ENCODE assay signal across 21 cellular contexts in the genomic region with DNA sequence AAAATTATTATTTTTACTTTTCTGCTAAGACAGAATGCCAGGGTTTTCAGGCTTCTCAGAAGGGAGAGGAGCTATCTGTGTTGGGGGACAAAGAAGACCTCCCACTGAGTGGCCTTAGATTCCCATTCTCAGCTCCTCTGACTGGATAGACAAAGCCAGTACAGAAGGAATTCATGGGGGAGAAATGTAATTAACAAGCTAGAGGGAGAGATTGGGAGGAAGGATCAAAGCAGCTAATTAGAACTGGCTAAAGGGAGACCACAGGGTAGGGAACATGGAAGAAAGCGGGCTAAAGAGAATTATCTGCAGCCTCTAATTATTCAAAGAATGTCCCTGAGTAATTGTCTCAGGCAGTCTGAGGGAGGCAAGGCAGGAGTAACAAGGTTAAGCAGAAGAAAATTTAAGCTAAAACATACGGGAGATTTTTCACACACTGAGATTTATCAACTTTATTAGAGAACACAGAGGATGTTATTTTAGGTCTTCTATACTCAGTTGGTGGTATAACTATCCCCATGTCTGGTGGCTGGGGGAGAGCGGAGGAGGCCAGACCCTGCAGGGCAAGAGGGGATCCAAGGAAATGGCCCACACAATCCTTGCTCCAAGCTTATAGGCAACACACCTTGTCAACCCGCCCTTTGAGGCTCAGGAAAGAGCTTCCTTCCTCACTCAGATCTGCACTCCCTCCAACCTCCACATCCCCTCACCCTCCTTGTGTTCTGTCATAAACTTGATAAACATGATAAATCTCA.
DNase-seq lines count a peak whose midpoint lies in the region; ATAC-seq, FAIRE-seq and TF ChIP-seq lines count a peak whose summit lies in the region.
"Had no signal": no experiment of that assay in that cellular context is flagged by ENCODE, and none has a peak within 500 bp of the region (broad histone marks: within the 10 kb centered on the region; RNA-seq: fewer than 3 reads in every experiment).

No MANE protein-coding gene starts in this region.

- H3K4me3 ChIP-seq in HUES64 (ENCODE audit: low read length) = no peak overlapping the region; the same call in 1 of the 2 replicates
- no peak overlapping the region for H3K4me3 ChIP-seq in K562
- H3K4me3 ChIP-seq: cardiac muscle cell had no signal

- H3K27ac ChIP-seq in HUES64 (ENCODE audit: low read depth, low read length) (peak overlapping the region; percentile 10), K562 (ENCODE audit: extremely low read depth, low read depth, low read length) (no peak overlapping the region)
- H3K27ac ChIP-seq: cardiac muscle cell had no signal

- H3K27ac Mint-ChIP-seq in progenitor cell of endocrine pancreas = peak overlapping the region; percentile 98
- no peak overlapping the region for H3K27ac Mint-ChIP-seq in activated T-helper 1 cell treated with anti-CD3 and anti-CD28 coated beads, Interleukin-12 subunit alpha, Interleukin-12 subunit beta, Interleukin-2, Interleukin-4 antibody, amounts not matched to agents 30 ng/mL and 10 ng/mL and 1 ng/mL, durations not matched to agents 14 hours and 24 hours and 36 hours
- H3K27ac Mint-ChIP-seq in activated CD4-positive, alpha-beta T cell treated with anti-CD3 and anti-CD28 coated beads, Interleukin-2, amount 10 ng/mL, durations not matched to agents 24 days and 14 days = no peak overlapping the region
- H3K27ac Mint-ChIP-seq: T-helper 17 cell had no signal

- BruUV-seq in K562 (replicated peaks; lab: Mats Ljungman, UMichigan) = no TSS peak

- H2AFZ ChIP-seq in K562 (ENCODE audit: low read depth, low read length) = no peak overlapping the region

- H3K9me3 ChIP-seq in HUES64 (ENCODE audit: insufficient read depth, low read depth, low read length) = no peaks in the 10 kb centered on the region
- H3K9me3 ChIP-seq in K562 (replicated peaks; ENCODE audit: control insufficient read depth, insufficient read depth, low read depth, low read length) = no peaks in the 10 kb centered on the region

- DNase-seq in K562 (ENCODE audit: extremely low read depth in 1 of 4, low spot score in 3 of 4) = no peak
- DNase-seq in iPS-NIHi7 (ENCODE audit: extremely low spot score) = peak; percentile 44
- DNase-seq in progenitor cell of endocrine pancreas (ENCODE audit: low spot score, unreplicated experiment) = no peak
- DNase-seq in GF-D8 (lab: John Stamatoyannopoulos, UW) = no peak
- no peak for DNase-seq in activated T-helper 1 cell treated with anti-CD3 and anti-CD28 coated beads, Interleukin-12 subunit alpha, Interleukin-12 subunit beta, Interleukin-2, Interleukin-4 antibody, amounts not matched to agents 30 ng/mL and 10 ng/mL and 1 ng/mL, durations not matched to agents 14 hours and 24 hours and 36 hours (ENCODE audit: low spot score)
- no peak for DNase-seq in activated CD4-positive, alpha-beta T cell treated with anti-CD3 and anti-CD28 coated beads, Interleukin-2, amount 10 ng/mL, durations not matched to agents 24 days and 14 days
- DNase-seq: activated CD8-positive, alpha-beta memory T cell treated with anti-CD3 and anti-CD28 coated beads, Interleukin-2, amount 50 U/mL, for 48 hours; effector CD4-positive, alpha-beta T cell; foreskin melanocyte; GOT3; hippocampal formation; kidney; mammary epithelial cell; NCI-H1105 treated with DMSO at 0.1 percent for 48 hours; NCI-H2081 treated with DMSO at 0.1 percent for 48 hours; right cardiac atrium; T-helper 17 cell had no signal

- WGBS in HUES64 = 46% methylated on average over 3 of the region's 4 CpGs
- 69% methylated on average over 4 of the region's 4 CpGs for WGBS in K562 (ENCODE audit: insufficient coverage, low coverage, missing lambda C conversion rate)

- intact Hi-C loops in K562 (cut with micrococcal nuclease) = no loop called here
- intact Hi-C loops in activated T-helper 1 cell treated with anti-CD3 and anti-CD28 coated beads, Interleukin-12 subunit alpha, Interleukin-12 subunit beta, Interleukin-2, Interleukin-4 antibody, amounts not matched to agents 30 ng/mL and 10 ng/mL and 1 ng/mL, durations not matched to agents 14 hours and 24 hours and 36 hours (cut with micrococcal nuclease) = no loop called here
- intact Hi-C loops in activated CD4-positive, alpha-beta T cell treated with anti-CD3 and anti-CD28 coated beads, Interleukin-2, amount 10 ng/mL, durations not matched to agents 24 days and 14 days (cut with micrococcal nuclease) = no loop called here

- H3K36me3 ChIP-seq in HUES64 (ENCODE audit: insufficient read depth, low read length) (no peaks in the 10 kb centered on the region), K562 (ENCODE audit: control insufficient read depth, insufficient read depth, low read length) (no peaks in the 10 kb centered on the region)
- H3K36me3 ChIP-seq: cardiac muscle cell had no signal

- peaks cover 4% of the 10 kb centered on the region; the same call in 1 of the 2 replicates for H4K20me1 ChIP-seq in K562 (replicated peaks; ENCODE audit: control insufficient read depth, insufficient read depth, low read length)

- TF ChIP-seq EP300 in K562 (IDR thresholded peaks at IDR 0.05; ENCODE audit: low read length) = no peak

- no peak for TF ChIP-seq POLR2A in K562 (conservative IDR thresholded peaks at IDR 0.05)

- H3K4me1 ChIP-seq in HUES64 (ENCODE audit: insufficient read depth, low read length) = peaks cover 40% of the 10 kb centered on the region
- no peaks in the 10 kb centered on the region for H3K4me1 ChIP-seq in K562 (replicated peaks in 1 of 2; ENCODE audit: control insufficient read depth in 2 of 2, insufficient read depth in 2 of 2, low read length in 2 of 2)

- CTCF ChIA-PET in K562 (lab: Yijun Ruan, JAX; ENCODE audit: low intra/inter-chr PET ratio) = interaction anchor here (0.6 kb wide), 1 partner anchor 339 kb away, joined by 3 read pairs; no protein-coding TSS in a partner anchor

- no peak for TF ChIP-seq CTCF in K562 (IDR thresholded peaks at IDR 0.05 in 2 of 3, conservative IDR thresholded peaks at IDR 0.05 in 1 of 3; ENCODE audit: insufficient read depth in 2 of 3, low read depth in 1 of 3, low read length in 3 of 3)
- no peak for TF ChIP-seq CTCF in progenitor cell of endocrine pancreas (IDR thresholded peaks at IDR 0.05; ENCODE audit: unreplicated experiment)

- in situ Hi-C loops in K562 (cut with MboI) = no loop called here

- no peaks in the 10 kb centered on the region for H3K9me3 Mint-ChIP-seq in progenitor cell of endocrine pancreas (ENCODE audit: low read depth)
- H3K9me3 Mint-ChIP-seq in activated T-helper 1 cell treated with anti-CD3 and anti-CD28 coated beads, Interleukin-12 subunit alpha, Interleukin-12 subunit beta, Interleukin-2, Interleukin-4 antibody, amounts not matched to agents 30 ng/mL and 10 ng/mL and 1 ng/mL, durations not matched to agents 14 hours and 24 hours and 36 hours = no peaks in the 10 kb centered on the region
- H3K9me3 Mint-ChIP-seq in activated CD4-positive, alpha-beta T cell treated with anti-CD3 and anti-CD28 coated beads, Interleukin-2, amount 10 ng/mL, durations not matched to agents 24 days and 14 days = no peaks in the 10 kb centered on the region

- H3K27me3 ChIP-seq in HUES64 (ENCODE audit: insufficient read depth, low read length) (no peaks in the 10 kb centered on the region), K562 (ENCODE audit: control insufficient read depth in 2 of 2, insufficient read depth in 2 of 2, low read length in 2 of 2) (no peaks in the 10 kb centered on the region)
- H3K27me3 ChIP-seq: cardiac muscle cell had no signal

- no peak overlapping the region for H3K4me3 Mint-ChIP-seq in progenitor cell of endocrine pancreas (ENCODE audit: low read depth)
- H3K4me3 Mint-ChIP-seq in activated T-helper 1 cell treated with anti-CD3 and anti-CD28 coated beads, Interleukin-12 subunit alpha, Interleukin-12 subunit beta, Interleukin-2, Interleukin-4 antibody, amounts not matched to agents 30 ng/mL and 10 ng/mL and 1 ng/mL, durations not matched to agents 14 hours and 24 hours and 36 hours = no peak overlapping the region
- H3K4me3 Mint-ChIP-seq in activated CD4-positive, alpha-beta T cell treated with anti-CD3 and anti-CD28 coated beads, Interleukin-2, amount 10 ng/mL, durations not matched to agents 24 days and 14 days = no peak overlapping the region
- H3K4me3 Mint-ChIP-seq: T-helper 17 cell had no signal

- TF ChIP-seq RAD21 in K562 (CRISPR knock-in tag; conservative IDR thresholded peaks at IDR 0.05 in 1 of 2, IDR thresholded peaks at IDR 0.05 in 1 of 2) = no peak

- H3K4me2 ChIP-seq in K562 (ENCODE audit: insufficient read depth, low read length) = no peak overlapping the region

- POLR2A ChIA-PET in K562 (lab: Yijun Ruan, JAX) = interaction anchor here (1.0 to 1.6 kb wide), 3 partner anchors 9 to 13 kb away, joined by 3 to 6 read pairs (median 4); no protein-coding TSS in a partner anchor

- ATAC-seq in K562 (no peak), GM21786 (IDR thresholded peaks at IDR 0.05; ENCODE audit: unreplicated experiment) (no peak)
- ATAC-seq: right cardiac atrium, T-helper 17 cell had no signal

- H3K27me3 Mint-ChIP-seq in progenitor cell of endocrine pancreas = no peaks in the 10 kb centered on the region
- no peaks in the 10 kb centered on the region for H3K27me3 Mint-ChIP-seq in activated T-helper 1 cell treated with anti-CD3 and anti-CD28 coated beads, Interleukin-12 subunit alpha, Interleukin-12 subunit beta, Interleukin-2, Interleukin-4 antibody, amounts not matched to agents 30 ng/mL and 10 ng/mL and 1 ng/mL, durations not matched to agents 14 hours and 24 hours and 36 hours (ENCODE audit: insufficient read depth)
- H3K27me3 Mint-ChIP-seq in activated CD4-positive, alpha-beta T cell treated with anti-CD3 and anti-CD28 coated beads, Interleukin-2, amount 10 ng/mL, durations not matched to agents 24 days and 14 days = no peaks in the 10 kb centered on the region
- H3K27me3 Mint-ChIP-seq: T-helper 17 cell had no signal

- peak; percentile 6 for FAIRE-seq in K562 (lab: Jason Lieb, UNC)
- FAIRE-seq: kidney, RCC 7860 had no signal

- H3K79me2 ChIP-seq in K562 (ENCODE audit: control insufficient read depth, insufficient read depth, low read length) = no peaks in the 10 kb centered on the region

- peaks cover 45% of the 10 kb centered on the region for H3K4me1 Mint-ChIP-seq in progenitor cell of endocrine pancreas (ENCODE audit: low read depth)
- H3K4me1 Mint-ChIP-seq in activated T-helper 1 cell treated with anti-CD3 and anti-CD28 coated beads, Interleukin-12 subunit alpha, Interleukin-12 subunit beta, Interleukin-2, Interleukin-4 antibody, amounts not matched to agents 30 ng/mL and 10 ng/mL and 1 ng/mL, durations not matched to agents 14 hours and 24 hours and 36 hours (ENCODE audit: low read depth) = no peaks in the 10 kb centered on the region
- no peaks in the 10 kb centered on the region for H3K4me1 Mint-ChIP-seq in activated CD4-positive, alpha-beta T cell treated with anti-CD3 and anti-CD28 coated beads, Interleukin-2, amount 10 ng/mL, durations not matched to agents 24 days and 14 days

- H3K9ac ChIP-seq in HUES64 (ENCODE audit: low read depth, low read length) = peak overlapping the region; percentile 46; the same call in 1 of the 2 replicates
- H3K9ac ChIP-seq in K562 (ENCODE audit: insufficient read depth in 1 of 2, low read depth in 2 of 2, low read length in 2 of 2) = no peak overlapping the region

- no peaks in the 10 kb centered on the region for H3K36me3 Mint-ChIP-seq in progenitor cell of endocrine pancreas (ENCODE audit: insufficient read depth)
- H3K36me3 Mint-ChIP-seq in activated T-helper 1 cell treated with anti-CD3 and anti-CD28 coated beads, Interleukin-12 subunit alpha, Interleukin-12 subunit beta, Interleukin-2, Interleukin-4 antibody, amounts not matched to agents 30 ng/mL and 10 ng/mL and 1 ng/mL, durations not matched to agents 14 hours and 24 hours and 36 hours (ENCODE audit: low read depth) = no peaks in the 10 kb centered on the region
- no peaks in the 10 kb centered on the region for H3K36me3 Mint-ChIP-seq in activated CD4-positive, alpha-beta T cell treated with anti-CD3 and anti-CD28 coated beads, Interleukin-2, amount 10 ng/mL, durations not matched to agents 24 days and 14 days (ENCODE audit: low read depth)

- H3K9me1 ChIP-seq in K562 (ENCODE audit: control insufficient read depth, insufficient read depth, low read length) = no peaks in the 10 kb centered on the region
